ENCODE assay signal across 8 cellular contexts in the genomic region with DNA sequence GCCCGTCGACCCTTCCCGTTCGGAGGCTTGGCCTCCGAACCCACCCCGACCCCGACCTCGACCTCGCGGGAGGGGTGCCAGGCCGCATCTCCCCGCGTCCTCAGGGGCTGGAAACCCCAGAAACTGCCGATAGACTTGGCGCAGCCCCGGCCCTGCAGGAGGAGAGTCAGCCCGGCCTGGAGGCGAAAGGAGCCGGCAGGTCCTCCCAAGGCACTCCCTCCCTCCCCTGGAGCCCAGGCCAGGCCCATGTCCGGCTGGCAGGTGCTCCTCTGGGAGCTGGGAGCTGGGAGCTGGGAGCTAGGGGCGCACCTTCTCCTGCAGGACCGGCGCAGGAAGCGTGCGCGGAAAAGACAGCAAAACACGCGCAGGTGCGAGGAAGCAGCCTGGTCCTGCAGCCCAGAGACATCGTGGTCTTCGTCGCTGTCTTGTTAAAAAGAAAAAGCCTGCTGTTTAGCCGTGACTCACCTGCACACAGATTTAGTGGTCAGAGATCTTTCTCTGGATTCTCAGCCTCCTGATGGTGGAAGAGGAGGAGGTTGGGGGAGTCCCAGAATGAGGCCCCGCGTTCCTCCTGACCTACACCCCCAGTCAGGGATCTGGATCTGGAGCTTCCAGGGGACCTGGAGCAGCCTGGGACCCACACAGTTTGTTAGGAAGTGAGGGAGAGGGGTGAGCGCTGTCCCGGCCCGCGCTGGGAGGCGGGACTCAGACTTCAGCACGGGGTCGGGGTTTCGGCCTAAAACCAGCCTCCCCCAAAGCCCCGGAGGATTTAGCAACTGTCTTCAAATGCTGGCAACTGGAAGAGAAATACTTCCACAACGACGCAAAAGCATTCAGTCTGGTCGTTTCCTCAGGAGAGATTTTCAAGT. TPM values are rescaled to one million over a fixed set of nuclear protein-coding genes. Genes with fewer than 3 reads are reported as not detected.
A peak's percentile ranks its signal among the peaks of the same experiment; 100 is the strongest.
DNase-seq lines count a peak whose midpoint lies in the region; ATAC-seq and TF ChIP-seq lines count a peak whose summit lies in the region.

No MANE protein-coding gene starts in this region.

- DNase-seq in NCI-H345 (lab: John Stamatoyannopoulos, UW): peak; percentile 23
- no peak for DNase-seq in NCI-H345 treated with DMSO at 0.1 percent for 48 hours (lab: John Stamatoyannopoulos, UW; ENCODE audit: unreplicated experiment)
- DNase-seq in T-helper 17 cell: no peak
- DNase-seq in glomerular visceral epithelial cell (ENCODE audit: extremely low spot score): peak; percentile 9
- no peak for DNase-seq in amniotic stem cell (lab: John Stamatoyannopoulos, UW)
- no peak for DNase-seq in GDM1 (lab: John Stamatoyannopoulos, UW)

- peaks cover 3% of the 10 kb centered on the region for H3K36me3 Mint-ChIP-seq in T-helper 17 cell (ENCODE audit: low read depth)

- no peaks in the 10 kb centered on the region for H3K27me3 Mint-ChIP-seq in T-helper 17 cell

- H3K4me3 Mint-ChIP-seq in T-helper 17 cell: peak overlapping the region; percentile 85

- ATAC-seq in T-helper 17 cell: no peak
- no peak for ATAC-seq in GM21576 (IDR thresholded peaks at IDR 0.05; ENCODE audit: unreplicated experiment)

- no peaks in the 10 kb centered on the region for H3K27me3 ChIP-seq in parathyroid adenoma (ENCODE audit: control insufficient read depth, insufficient read depth, low read length)

- no peaks in the 10 kb centered on the region for H3K36me3 ChIP-seq in parathyroid adenoma (ENCODE audit: control insufficient read depth, insufficient read depth, low read length)

- H3K4me1 Mint-ChIP-seq in T-helper 17 cell: peaks cover 32% of the 10 kb centered on the region

- H3K4me2 ChIP-seq in parathyroid adenoma (ENCODE audit: low read length): peak overlapping the region; percentile 97

- H3K4me1 ChIP-seq in parathyroid adenoma: peaks cover 33% of the 10 kb centered on the region

- peak overlapping the region; percentile 92 for H3K27ac Mint-ChIP-seq in T-helper 17 cell

- peak overlapping the region; percentile 89 for H3K4me3 ChIP-seq in parathyroid adenoma (ENCODE audit: low read depth, low read length)

- peak overlapping the region; percentile 98 for H2AFZ ChIP-seq in parathyroid adenoma

- peak overlapping the region; percentile 98 for H3K27ac ChIP-seq in parathyroid adenoma

- H3K9me3 ChIP-seq in T-helper 17 cell (ENCODE audit: control insufficient read depth, low read length, poor library complexity, severe bottlenecking): no peaks in the 10 kb centered on the region
- H3K9me3 ChIP-seq in parathyroid adenoma (ENCODE audit: control insufficient read depth, low read length): no peaks in the 10 kb centered on the region

- peaks cover 24% of the 10 kb centered on the region for H3K79me2 ChIP-seq in parathyroid adenoma

- TF ChIP-seq CTCF in parathyroid adenoma (IDR thresholded peaks at IDR 0.05): no peak

- peak overlapping the region; percentile 71 for H3K9ac ChIP-seq in parathyroid adenoma

RNA-seq across cellular contexts. Expression of a gene that starts 0.7 kb away (rescaled TPM):
- 100 to 1,000 TPM in 1 of 2 donors, 10 to 100 TPM in 1; 97.7 to 127 TPM for total RNA-seq in T-helper 17 cell

Comparison
In these comparisons a context has a peak if more than half of its experiments do, and no peak if none do; other contexts are left out.
1. DNase-seq: peak in NCI-H345 (single experiment) and glomerular visceral epithelial cell (single experiment); none in NCI-H345 treated with DMSO at 0.1 percent for 48 hours (single experiment), T-helper 17 cell (0 of 3), amniotic stem cell (single experiment) and GDM1 (single experiment).